ENCODE assay signal across 1 cellular context in the genomic region with DNA sequence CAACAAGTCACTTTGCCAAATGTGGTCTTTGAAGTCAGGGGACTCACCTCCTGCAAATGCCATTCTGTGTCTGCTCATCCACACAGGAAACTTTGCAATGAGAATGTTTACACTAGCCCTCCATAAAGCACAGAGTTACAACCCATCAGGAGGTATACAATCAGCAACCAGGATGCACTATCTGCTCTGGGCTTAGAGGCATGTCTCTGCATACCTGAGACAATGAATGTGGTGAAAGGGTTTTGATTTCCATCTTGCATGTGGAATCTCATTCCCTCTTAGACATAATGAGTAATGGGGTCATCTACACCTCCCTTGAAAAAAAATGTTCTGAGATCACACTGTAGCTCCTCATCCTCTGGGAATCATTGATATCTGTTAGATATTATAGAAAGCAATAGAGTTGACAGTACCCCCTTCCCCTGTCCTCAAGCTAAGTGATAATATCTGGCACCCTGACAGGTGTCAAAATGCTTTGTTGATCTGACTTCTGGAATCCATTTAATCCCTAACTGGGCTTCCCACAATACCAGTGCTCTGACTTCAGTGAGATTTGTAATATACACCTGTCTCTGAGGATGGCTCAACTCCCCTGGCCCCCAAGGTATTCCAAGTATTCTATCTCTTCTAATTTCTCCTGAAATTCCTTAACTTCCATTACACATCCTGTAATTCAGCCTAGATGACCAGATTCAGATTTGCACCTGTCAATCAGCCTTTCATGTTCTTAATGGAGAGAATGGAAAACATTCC.
TF ChIP-seq lines count a peak whose summit lies in the region.

No MANE protein-coding gene starts in this region.

TF ChIP-seq in H1, 55 proteins besides CTCF, POLR2A, EP300 and RAD21:
- no peak for TF ChIP-seq BRCA1 (IDR thresholded peaks at IDR 0.05; ENCODE audit: low read depth, low read length)
- no peak for TF ChIP-seq SIX5 (IDR thresholded peaks at IDR 0.05; ENCODE audit: low read depth, low read length)
- no peak for TF ChIP-seq SUZ12 (IDR thresholded peaks at IDR 0.05; ENCODE audit: low read length)
- no peak for TF ChIP-seq SIN3A (conservative IDR thresholded peaks at IDR 0.05 in 1 of 2, IDR thresholded peaks at IDR 0.05 in 1 of 2; ENCODE audit: low read depth in 1 of 2, low read length in 2 of 2)
- TF ChIP-seq SP4 (IDR thresholded peaks at IDR 0.05; ENCODE audit: low read length): no peak
- no peak for TF ChIP-seq CREB1 (IDR thresholded peaks at IDR 0.05)
- no peak for TF ChIP-seq TBP (IDR thresholded peaks at IDR 0.05; ENCODE audit: low read depth, low read length)
